Comparison of ENCODE assay signal across 1 cellular context in the genomic region with DNA sequence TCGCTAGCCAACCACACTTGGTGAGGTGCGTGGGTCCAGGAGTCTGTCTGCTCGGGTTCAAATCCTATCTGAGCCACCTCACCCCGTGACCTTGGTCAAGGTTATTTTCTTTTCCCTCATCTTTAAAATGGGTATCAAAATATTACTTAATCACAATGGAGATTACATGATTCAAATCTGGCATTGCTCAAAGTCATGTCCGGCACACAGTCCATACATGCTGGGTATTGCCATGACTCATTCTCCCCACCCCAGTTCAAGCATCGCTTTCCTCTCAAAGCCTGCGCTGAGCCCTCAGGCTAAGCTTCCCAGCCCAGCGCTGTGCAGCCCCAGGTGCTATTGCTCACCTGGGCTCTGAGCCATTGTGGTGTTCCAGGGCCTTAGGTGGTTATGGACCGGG.
A peak's percentile ranks its signal among the peaks of the same experiment; 100 is the strongest.
TF ChIP-seq lines count a peak whose summit lies in the region.

No MANE protein-coding gene starts in this region.

TF ChIP-seq in HCT116, 20 proteins besides CTCF, POLR2A, EP300 and RAD21:
- peak; percentile 65; the same call in 1 of the 2 replicates for TF ChIP-seq CEBPB (IDR thresholded peaks at IDR 0.05; ENCODE audit: low read depth)
- no peak for TF ChIP-seq SRF (IDR thresholded peaks at IDR 0.05; ENCODE audit: low read depth)
- TF ChIP-seq ELF1 (IDR thresholded peaks at IDR 0.05; ENCODE audit: borderline replicate concordance, low read depth) = no peak
- no peak for TF ChIP-seq EZH2 (IDR thresholded peaks at IDR 0.05)
- TF ChIP-seq SP1 (IDR thresholded peaks at IDR 0.05; ENCODE audit: low read depth) = peak; percentile 58; the same call in 1 of the 2 replicates
- TF ChIP-seq POLR2AphosphoS5 (IDR thresholded peaks at IDR 0.05; ENCODE audit: low read depth, low read length) = no peak
- TF ChIP-seq TCF7L2 (IDR thresholded peaks at IDR 0.05; ENCODE audit: borderline replicate concordance, extremely low read depth, insufficient read depth, insufficient read length) = no peak
- TF ChIP-seq, protein P1, sequence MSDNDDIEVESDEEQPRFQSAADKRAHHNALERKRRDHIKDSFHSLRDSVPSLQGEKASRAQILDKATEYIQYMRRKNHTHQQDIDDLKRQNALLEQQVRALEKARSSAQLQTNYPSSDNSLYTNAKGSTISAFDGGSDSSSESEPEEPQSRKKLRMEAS (IDR thresholded peaks at IDR 0.05) = peak; percentile 40; the same call in 1 of the 2 replicates
- peak; percentile 55 for TF ChIP-seq FOSL1 (IDR thresholded peaks at IDR 0.05; ENCODE audit: low read depth)
- TF ChIP-seq, protein P2, sequence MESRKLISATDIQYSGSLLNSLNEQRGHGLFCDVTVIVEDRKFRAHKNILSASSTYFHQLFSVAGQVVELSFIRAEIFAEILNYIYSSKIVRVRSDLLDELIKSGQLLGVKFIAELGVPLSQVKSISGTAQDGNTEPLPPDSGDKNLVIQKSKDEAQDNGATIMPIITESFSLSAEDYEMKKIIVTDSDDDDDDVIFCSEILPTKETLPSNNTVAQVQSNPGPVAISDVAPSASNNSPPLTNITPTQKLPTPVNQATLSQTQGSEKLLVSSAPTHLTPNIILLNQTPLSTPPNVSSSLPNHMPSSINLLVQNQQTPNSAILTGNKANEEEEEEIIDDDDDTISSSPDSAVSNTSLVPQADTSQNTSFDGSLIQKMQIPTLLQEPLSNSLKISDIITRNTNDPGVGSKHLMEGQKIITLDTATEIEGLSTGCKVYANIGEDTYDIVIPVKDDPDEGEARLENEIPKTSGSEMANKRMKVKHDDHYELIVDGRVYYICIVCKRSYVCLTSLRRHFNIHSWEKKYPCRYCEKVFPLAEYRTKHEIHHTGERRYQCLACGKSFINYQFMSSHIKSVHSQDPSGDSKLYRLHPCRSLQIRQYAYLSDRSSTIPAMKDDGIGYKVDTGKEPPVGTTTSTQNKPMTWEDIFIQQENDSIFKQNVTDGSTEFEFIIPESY (IDR thresholded peaks at IDR 0.05; ENCODE audit: extremely low read depth, insufficient replicate concordance, low read length) = no peak
- TF ChIP-seq SIN3A (IDR thresholded peaks at IDR 0.05; ENCODE audit: low read depth) = no peak
- peak; percentile 63; the same call in 1 of the 2 replicates for TF ChIP-seq JUND (IDR thresholded peaks at IDR 0.05)
- TF ChIP-seq, protein P3, sequence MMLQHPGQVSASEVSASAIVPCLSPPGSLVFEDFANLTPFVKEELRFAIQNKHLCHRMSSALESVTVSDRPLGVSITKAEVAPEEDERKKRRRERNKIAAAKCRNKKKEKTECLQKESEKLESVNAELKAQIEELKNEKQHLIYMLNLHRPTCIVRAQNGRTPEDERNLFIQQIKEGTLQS (IDR thresholded peaks at IDR 0.05) = no peak
- no peak for TF ChIP-seq EGR1 (IDR thresholded peaks at IDR 0.05; ENCODE audit: low read depth)
- TF ChIP-seq EZH2phosphoT487 (IDR thresholded peaks at IDR 0.05; ENCODE audit: borderline replicate concordance) = no peak
- no peak for TF ChIP-seq YY1 (IDR thresholded peaks at IDR 0.05; ENCODE audit: extremely low read depth, insufficient replicate concordance, low read depth, low read length)
- no peak for TF ChIP-seq CBX3 (IDR thresholded peaks at IDR 0.05; ENCODE audit: low read depth)
- TF ChIP-seq ZNF274 (IDR thresholded peaks at IDR 0.05; ENCODE audit: low read depth, low read length) = no peak
- TF ChIP-seq, protein P4, sequence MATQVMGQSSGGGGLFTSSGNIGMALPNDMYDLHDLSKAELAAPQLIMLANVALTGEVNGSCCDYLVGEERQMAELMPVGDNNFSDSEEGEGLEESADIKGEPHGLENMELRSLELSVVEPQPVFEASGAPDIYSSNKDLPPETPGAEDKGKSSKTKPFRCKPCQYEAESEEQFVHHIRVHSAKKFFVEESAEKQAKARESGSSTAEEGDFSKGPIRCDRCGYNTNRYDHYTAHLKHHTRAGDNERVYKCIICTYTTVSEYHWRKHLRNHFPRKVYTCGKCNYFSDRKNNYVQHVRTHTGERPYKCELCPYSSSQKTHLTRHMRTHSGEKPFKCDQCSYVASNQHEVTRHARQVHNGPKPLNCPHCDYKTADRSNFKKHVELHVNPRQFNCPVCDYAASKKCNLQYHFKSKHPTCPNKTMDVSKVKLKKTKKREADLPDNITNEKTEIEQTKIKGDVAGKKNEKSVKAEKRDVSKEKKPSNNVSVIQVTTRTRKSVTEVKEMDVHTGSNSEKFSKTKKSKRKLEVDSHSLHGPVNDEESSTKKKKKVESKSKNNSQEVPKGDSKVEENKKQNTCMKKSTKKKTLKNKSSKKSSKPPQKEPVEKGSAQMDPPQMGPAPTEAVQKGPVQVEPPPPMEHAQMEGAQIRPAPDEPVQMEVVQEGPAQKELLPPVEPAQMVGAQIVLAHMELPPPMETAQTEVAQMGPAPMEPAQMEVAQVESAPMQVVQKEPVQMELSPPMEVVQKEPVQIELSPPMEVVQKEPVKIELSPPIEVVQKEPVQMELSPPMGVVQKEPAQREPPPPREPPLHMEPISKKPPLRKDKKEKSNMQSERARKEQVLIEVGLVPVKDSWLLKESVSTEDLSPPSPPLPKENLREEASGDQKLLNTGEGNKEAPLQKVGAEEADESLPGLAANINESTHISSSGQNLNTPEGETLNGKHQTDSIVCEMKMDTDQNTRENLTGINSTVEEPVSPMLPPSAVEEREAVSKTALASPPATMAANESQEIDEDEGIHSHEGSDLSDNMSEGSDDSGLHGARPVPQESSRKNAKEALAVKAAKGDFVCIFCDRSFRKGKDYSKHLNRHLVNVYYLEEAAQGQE (IDR thresholded peaks at IDR 0.05; ENCODE audit: low read depth) = no peak
- TF ChIP-seq ZFX (IDR thresholded peaks at IDR 0.05) = no peak
TF ChIP-seq in HCT116: peak in this region for 5.
